In genomic region chr1:202189919-202190715, GRCh38 we compare ENCODE assay signal across 16 cellular contexts. TPM values are rescaled to one million over a fixed set of nuclear protein-coding genes. Genes with fewer than 3 reads are reported as not detected.
DNase-seq lines count a peak whose midpoint lies in the region; ATAC-seq and TF ChIP-seq lines count a peak whose summit lies in the region.
"Had no signal": no experiment of that assay in that cellular context is flagged by ENCODE, and none has a peak within 500 bp of the region (broad histone marks: within the 10 kb centered on the region; RNA-seq: fewer than 3 reads in every experiment).

No MANE protein-coding gene starts in this region.

- no peak overlapping the region for H3K4me2 ChIP-seq in IMR-90 (ENCODE audit: low read depth, low read length)

- WGBS in IMR-90 (ENCODE audit: extremely low coverage in 2 of 2, insufficient read length in 1 of 2), 2 experiments = no CpG with 5 or more reads among the region's 7 CpGs

- BruUV-seq in IMR-90 (replicated peaks; lab: Mats Ljungman, UMichigan) = no TSS peak

- H2BK15ac ChIP-seq in IMR-90 (ENCODE audit: low read depth, low read length) = no peak overlapping the region

- H2AFZ ChIP-seq in IMR-90 (replicated peaks; ENCODE audit: low read length, poor library complexity) = no peak overlapping the region

- dilution Hi-C loops in IMR-90 (cut with HindIII; ENCODE audit: low sequenced_read_pairs, unreplicated experiment) = no loop called here

- no peak overlapping the region for H2AK5ac ChIP-seq in IMR-90 (ENCODE audit: low read depth, low read length)

- TF ChIP-seq RAD21 in IMR-90 (IDR thresholded peaks at IDR 0.05; ENCODE audit: low read length) = no peak

- H3K18ac ChIP-seq in IMR-90 (ENCODE audit: low read depth, low read length) = no peak overlapping the region

- no peak overlapping the region for H2BK5ac ChIP-seq in IMR-90 (ENCODE audit: low read depth, low read length, poor library complexity, severe bottlenecking)

- intact Hi-C loops in IMR-90 (cut with micrococcal nuclease) = loop anchor here (1.0 kb wide), 1 partner anchor 125 kb away; no protein-coding TSS in a partner anchor

- H3K36me3 ChIP-seq in BE2C (no peaks in the 10 kb centered on the region), IMR-90 (ENCODE audit: control insufficient read depth, insufficient read depth, low read length) (no peaks in the 10 kb centered on the region)

- H3K9me3 ChIP-seq in BE2C (no peaks in the 10 kb centered on the region), IMR-90 (ENCODE audit: control insufficient read depth, insufficient read depth, low read length) (no peaks in the 10 kb centered on the region)

- H4K5ac ChIP-seq in IMR-90 (ENCODE audit: low read depth, low read length) = no peak overlapping the region

- no peak overlapping the region for H3K27ac ChIP-seq in IMR-90 (ENCODE audit: insufficient read depth, low read length)

- H4K20me1 ChIP-seq in IMR-90 (ENCODE audit: insufficient read depth, low read length) = peaks cover 3% of the 10 kb centered on the region; the same call in 1 of the 2 replicates

- no peak overlapping the region for H3K4me3 ChIP-seq in BE2C (ENCODE audit: low read depth, low read length)
- H3K4me3 ChIP-seq in IMR-90 (ENCODE audit: insufficient read depth, low read depth, low read length) = no peak overlapping the region

- TF ChIP-seq CTCF in BE2C (IDR thresholded peaks at IDR 0.05; ENCODE audit: low read depth, low read length) = 0 out of 2 replicates have a peak, but pooled peaks have one; percentile 4
- TF ChIP-seq CTCF in IMR-90 (conservative IDR thresholded peaks at IDR 0.05; ENCODE audit: low read depth, low read length) = peak; percentile 18; the same call in 1 of the 2 replicates

- H2BK20ac ChIP-seq in IMR-90 (ENCODE audit: low read depth, low read length) = no peak overlapping the region

- H2BK120ac ChIP-seq in IMR-90 (ENCODE audit: low read depth, low read length) = no peak overlapping the region

- no peak overlapping the region for H3K9ac ChIP-seq in IMR-90 (ENCODE audit: low read depth, low read length)

- DNase-seq in BE2C = no peak
- peak; percentile 6 for DNase-seq in IMR-90
- peak; percentile 40 for DNase-seq in dermis blood vessel endothelial cell
- DNase-seq in lung microvascular endothelial cell (ENCODE audit: low read depth in 2 of 2) = peak; percentile 13 to 36
- no peak for DNase-seq in OCI-M2 (lab: John Stamatoyannopoulos, UW; ENCODE audit: unreplicated experiment)
- no peak for DNase-seq in HCEC 1CT
- DNase-seq: activated CD8-positive, alpha-beta memory T cell treated with anti-CD3 and anti-CD28 coated beads for 24 hours; CD8-positive, alpha-beta T cell; GOT3; head of caudate nucleus; stimulated activated CD4-positive, alpha-beta T cell treated with anti-CD3 and anti-CD28 coated beads, Interleukin-2, amount 100 ng/mL, for 48 hours; stimulated activated naive CD4-positive, alpha-beta T cell had no signal

- no peak overlapping the region for H3K4ac ChIP-seq in IMR-90 (ENCODE audit: low read depth, low read length)

- no peak overlapping the region for H2AK9ac ChIP-seq in IMR-90 (replicated peaks; ENCODE audit: low read depth, low read length, poor library complexity)

- ATAC-seq in IMR-90 (ENCODE audit: low read depth) = no peak
- ATAC-seq in HG02588 (IDR thresholded peaks at IDR 0.05; ENCODE audit: unreplicated experiment) = no peak
- ATAC-seq in GM18498 (IDR thresholded peaks at IDR 0.05; ENCODE audit: unreplicated experiment) = no peak
- ATAC-seq: activated naive CD4-positive, alpha-beta T cell treated with anti-CD3 and anti-CD28 coated beads, Interleukin-2, amount 50 U/mL, for 72 hours; CD8-positive, alpha-beta T cell had no signal

- H3K23ac ChIP-seq in IMR-90 (ENCODE audit: low read depth, low read length) = no peak overlapping the region

- H4K91ac ChIP-seq in IMR-90 (ENCODE audit: insufficient read depth, low read depth, low read length) = no peak overlapping the region

- no peak overlapping the region for H3K56ac ChIP-seq in IMR-90 (ENCODE audit: extremely low read depth, insufficient read depth, low read length)

- H4K8ac ChIP-seq in IMR-90 (ENCODE audit: low read depth in 2 of 2, low read length in 2 of 2) = no peak overlapping the region

- in situ Hi-C loops in IMR-90 (cut with MboI; ENCODE audit: low sequenced_read_pairs) = loop anchor here (5.0 kb wide), 1 partner anchor 522 kb away; the partner anchor contains the start of gene SYT2

- no peak for TF ChIP-seq POLR2A in IMR-90 (IDR thresholded peaks at IDR 0.05; ENCODE audit: low read depth, low read length)

- H3K4me1 ChIP-seq in BE2C (no peaks in the 10 kb centered on the region), IMR-90 (ENCODE audit: control insufficient read depth, insufficient read depth, low read length) (no peaks in the 10 kb centered on the region)

- H3K14ac ChIP-seq in IMR-90 (replicated peaks; ENCODE audit: low read depth, low read length) = no peak overlapping the region

- no peaks in the 10 kb centered on the region for H3K9me1 ChIP-seq in IMR-90 (ENCODE audit: insufficient read depth, low read length)

- peaks cover 15% of the 10 kb centered on the region for H3K27me3 ChIP-seq in BE2C
- peaks cover 52% of the 10 kb centered on the region for H3K27me3 ChIP-seq in IMR-90 (ENCODE audit: control insufficient read depth, insufficient read depth, low read length)

- H3K79me1 ChIP-seq in IMR-90 (ENCODE audit: low read depth in 1 of 2, low read length in 2 of 2) = no peaks in the 10 kb centered on the region

- POLR2A ChIA-PET in IMR-90 (lab: Charles Lee; ENCODE audit: unreplicated experiment) = interaction anchor here (0.5 kb wide), 1 partner anchor 1167 kb away, joined by 6 read pairs; the partner anchor contains the start of gene KIF21B

- CTCF ChIA-PET in IMR-90 (lab: Yijun Ruan, JAX) = interaction anchor here (0.9 to 1.9 kb wide), 6 partner anchors 10 to 139 kb away, joined by 3 to 8 read pairs (median 4); no protein-coding TSS in a partner anchor

TF ChIP-seq in IMR-90, 13 proteins besides CTCF, POLR2A, EP300 and RAD21:
- TF ChIP-seq MAZ (IDR thresholded peaks at IDR 0.05; ENCODE audit: borderline replicate concordance, low read depth, low read length) = no peak
- no peak for TF ChIP-seq SMC3 (IDR thresholded peaks at IDR 0.05; ENCODE audit: low read depth, low read length)

RNA-seq across cellular contexts. Expression of gene LGR6, which starts 3.5 kb away (rescaled TPM):
- not detected for polyA plus RNA-seq in BE2C (2012; ENCODE audit: insufficient read depth, insufficient read length, low read depth)
- total RNA-seq in IMR-90 (2012; rRNA removed) (not detected in 2 replicates), dermis blood vessel endothelial cell (not detected in 2 replicates), lung microvascular endothelial cell (not detected in 2 replicates)
- not detected in 2 replicates for polyA plus RNA-seq in IMR-90 (2012; rRNA removed)
- polyA plus RNA-seq in IMR-90 (2012; cell fraction: cytosol; rRNA removed) = 0.01 TPM in 1 of 2 replicates, not detected in the other
- polyA plus RNA-seq in IMR-90 (2012; cell fraction: nucleus; rRNA removed; ENCODE audit: low replicate concordance) = not detected in 2 replicates
- total RNA-seq: dermis microvascular lymphatic vessel endothelial cell had no signal

RNA-seq across cellular contexts. Expression of gene PTPN7, which starts 29.7 kb away (rescaled TPM):
- polyA plus RNA-seq in BE2C (2012; ENCODE audit: insufficient read depth, insufficient read length, low read depth) = 0.37 TPM
- total RNA-seq in IMR-90 (2012; rRNA removed) = not detected in 2 replicates
- polyA plus RNA-seq in IMR-90 (2012; rRNA removed) = 0.05 TPM in 1 of 2 replicates, not detected in the other
- polyA plus RNA-seq in IMR-90 (2012; cell fraction: cytosol; rRNA removed) = not detected in 2 replicates
- polyA plus RNA-seq in IMR-90 (2012; cell fraction: nucleus; rRNA removed; ENCODE audit: low replicate concordance) = not detected in 2 replicates
- total RNA-seq in dermis blood vessel endothelial cell = 0.09 and 0.68 TPM in 2 replicates
- not detected in 2 replicates for total RNA-seq in lung microvascular endothelial cell

RNA-seq across cellular contexts. Expression of gene ARL8A, which starts 45.6 kb away (rescaled TPM):
- 71.3 TPM for polyA plus RNA-seq in BE2C (2012; ENCODE audit: insufficient read depth, insufficient read length, low read depth)
- total RNA-seq in IMR-90 (2012; rRNA removed) = 18.1 and 19.7 TPM in 2 replicates
- 30.7 and 38.6 TPM in 2 replicates for polyA plus RNA-seq in IMR-90 (2012; rRNA removed)
- polyA plus RNA-seq in IMR-90 (2012; cell fraction: cytosol; rRNA removed) = 17.7 and 30.7 TPM in 2 replicates
- 37.8 and 46.1 TPM in 2 replicates for polyA plus RNA-seq in IMR-90 (2012; cell fraction: nucleus; rRNA removed; ENCODE audit: low replicate concordance)
- total RNA-seq in dermis blood vessel endothelial cell = 32.7 and 40.5 TPM in 2 replicates
- 16.8 and 25.2 TPM in 2 replicates for total RNA-seq in lung microvascular endothelial cell

Comparison
In these comparisons a context has a peak if more than half of its experiments do, and no peak if none do; other contexts are left out.
1. DNase-seq: peak in IMR-90 (single experiment), dermis blood vessel endothelial cell (single experiment) and lung microvascular endothelial cell (2 of 2); none in BE2C (single experiment), OCI-M2 (single experiment) and HCEC 1CT (single experiment).